In the genomic region with DNA sequence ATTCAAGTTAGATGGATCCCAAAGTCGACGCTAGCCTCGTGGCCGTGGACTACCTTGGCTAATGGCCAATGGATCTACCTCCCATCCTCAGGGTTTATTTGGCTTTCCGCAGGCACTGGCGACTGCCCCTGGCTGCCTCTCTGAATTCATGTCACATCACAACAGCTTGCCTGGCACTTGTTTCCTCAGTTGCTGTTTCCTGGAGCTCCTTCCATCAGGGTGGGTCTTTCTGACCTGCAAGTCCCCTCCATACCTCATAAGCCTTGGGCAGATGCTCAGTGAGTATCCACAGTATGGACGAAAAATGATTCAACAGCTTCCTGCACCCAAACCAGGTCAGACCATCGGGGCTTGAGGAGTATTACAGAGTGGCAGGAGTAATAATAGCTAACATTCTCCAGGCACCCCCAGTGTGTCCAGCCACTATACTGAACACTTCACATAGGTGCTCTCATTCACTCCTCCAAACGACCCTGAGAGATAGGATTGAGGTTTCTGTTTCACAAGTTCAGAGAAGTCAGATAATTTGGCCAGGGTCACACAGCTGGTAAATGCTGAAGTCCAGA, we compare ENCODE assay signal across 23 cellular contexts.
DNase-seq lines count a peak whose midpoint lies in the region; ATAC-seq and TF ChIP-seq lines count a peak whose summit lies in the region.
"Had no signal": no experiment of that assay in that cellular context is flagged by ENCODE, and none has a peak within 500 bp of the region (broad histone marks: within the 10 kb centered on the region; RNA-seq: fewer than 3 reads in every experiment).

No MANE protein-coding gene starts in this region.

- intact Hi-C loops in vagina (cut with DNase I) = no loop called here

- H3K27me3 ChIP-seq in vagina = no peaks in the 10 kb centered on the region
- H3K27me3 ChIP-seq: BE2C had no signal

- no peak for ATAC-seq in HG03139 (IDR thresholded peaks at IDR 0.05; ENCODE audit: unreplicated experiment)
- ATAC-seq: A549, GM12878, GM23338, HCT116 had no signal

- no peak overlapping the region for H3K27ac ChIP-seq in vagina
- H3K27ac ChIP-seq: A549; BLaER1 treated with 17β-estradiol and CSF1 and Interleukin-3, amounts not matched to agents 10 nM and 100 nM had no signal

- no peak for TF ChIP-seq CTCF in vagina (IDR thresholded peaks at IDR 0.05)

- H3K36me3 ChIP-seq in vagina = no peaks in the 10 kb centered on the region
- H3K36me3 ChIP-seq: BE2C; BLaER1 treated with 17β-estradiol and CSF1 and Interleukin-3, amounts not matched to agents 10 nM and 100 nM had no signal

- peak; percentile 54 for DNase-seq in activated CD8-positive, alpha-beta memory T cell treated with anti-CD3 and anti-CD28 coated beads for 24 hours
- DNase-seq in activated CD8-positive, alpha-beta memory T cell treated with anti-CD3 and anti-CD28 coated beads, Interleukin-2, amount 50 U/mL, for 48 hours = no peak
- DNase-seq in ecto neural progenitor cell (ENCODE audit: low spot score) = peak; percentile 24
- DNase-seq in islet precursor cell = peak; percentile 27
- peak; percentile 62 to 81 for DNase-seq in vagina (ENCODE audit: extremely low spot score in 2 of 2)
- DNase-seq in T-helper 9 cell = no peak
- DNase-seq: 8988T; ACHN; AML-193; BE2C; CD4-positive, alpha-beta T cell; CD8-positive, alpha-beta memory T cell; DMS 273 treated with DMSO at 0.1 percent for 48 hours; DMS79; EL; GDM1; H9 had no signal

- H3K4me3 ChIP-seq in vagina = no peak overlapping the region
- H3K4me3 ChIP-seq: A549; BLaER1 treated with 17β-estradiol and CSF1 and Interleukin-3, amounts not matched to agents 10 nM and 100 nM; GM12878; GM23338 had no signal

- no peak for TF ChIP-seq POLR2A in vagina (IDR thresholded peaks at IDR 0.05)

- H3K9me3 ChIP-seq in vagina = no peaks in the 10 kb centered on the region
- H3K9me3 ChIP-seq: BE2C had no signal

- H3K4me1 ChIP-seq in vagina = no peaks in the 10 kb centered on the region
- H3K4me1 ChIP-seq: A549, BE2C had no signal

Comparison
In these comparisons a context has a peak if more than half of its experiments do, and no peak if none do; other contexts are left out.
1. DNase-seq: peak in activated CD8-positive, alpha-beta memory T cell treated with anti-CD3 and anti-CD28 coated beads for 24 hours (single experiment), ecto neural progenitor cell (single experiment), islet precursor cell (single experiment) and vagina (2 of 2); none in activated CD8-positive, alpha-beta memory T cell treated with anti-CD3 and anti-CD28 coated beads, Interleukin-2, amount 50 U/mL, for 48 hours (single experiment) and T-helper 9 cell (single experiment).